In genomic region chr11:4466168-4466891, GRCh38 we compare ENCODE assay signal across 25 cellular contexts. TPM values are rescaled to one million over a fixed set of nuclear protein-coding genes. Genes with fewer than 3 reads are reported as not detected.
DNase-seq lines count a peak whose midpoint lies in the region; ATAC-seq, FAIRE-seq and TF ChIP-seq lines count a peak whose summit lies in the region.
"Had no signal": no experiment of that assay in that cellular context is flagged by ENCODE, and none has a peak within 500 bp of the region (broad histone marks: within the 10 kb centered on the region; RNA-seq: fewer than 3 reads in every experiment).

No MANE protein-coding gene starts in this region.

- no peak overlapping the region for H2AFZ ChIP-seq in HCT116 (ENCODE audit: low read depth, low read length, poor library complexity, severe bottlenecking)
- H2AFZ ChIP-seq: GM23248 had no signal

- DNase-seq in HCT116 (ENCODE audit: low read depth, low spot score) (no peak), endodermal cell (peak; percentile 59), mesendoderm (peak; percentile 41), frontal cortex (ENCODE audit: low spot score in 2 of 2) (no peak), DMS79 (lab: John Stamatoyannopoulos, UW) (no peak)
- DNase-seq: CD8-positive, alpha-beta T cell; DMS53; GM23248; HFFc6; Kasumi-1; NCI-H1105; NCI-H2081 treated with DMSO at 0.1 percent for 48 hours; NCI-H446 treated with DMSO at 0.1 percent for 48 hours; NCI-H69; NK-92 treated with Interleukin-12 subunit alpha and Interleukin-12 subunit beta, amount 100 ng/mL, for 24 hours; SHP77 had no signal

- no peak overlapping the region for H3K56ac ChIP-seq in mesendoderm (ENCODE audit: low read length)

- no peak overlapping the region for H2BK5ac ChIP-seq in mesendoderm (ENCODE audit: low read length)

- H3K18ac ChIP-seq in mesendoderm (ENCODE audit: low read length): no peak overlapping the region

- POLR2A ChIA-PET in HCT116 (lab: Charles Lee): no interaction called here

- BruUV-seq in HCT116 (replicated peaks; lab: Mats Ljungman, UMichigan): no TSS peak

- WGBS in endodermal cell (ENCODE audit: insufficient coverage in 1 of 2, insufficient read length in 1 of 2), 2 experiments: 58 to 70% methylated on average over 4 to 5 of the region's 5 CpGs
- no CpG with 5 or more reads among the region's 5 CpGs for WGBS in mesendoderm (ENCODE audit: extremely low coverage, insufficient coverage, low lambda C conversion rate)

- no peaks in the 10 kb centered on the region for H3K27me3 Mint-ChIP-seq in endodermal cell (ENCODE audit: insufficient read depth)

- peaks cover 12% of the 10 kb centered on the region for H3K9me3 Mint-ChIP-seq in endodermal cell

- no peak overlapping the region for H3K27ac Mint-ChIP-seq in endodermal cell
- H3K27ac Mint-ChIP-seq: CD8-positive, alpha-beta T cell; HFFc6 had no signal

- H3K79me2 ChIP-seq in HCT116 (ENCODE audit: insufficient read depth, low read length): no peaks in the 10 kb centered on the region
- no peaks in the 10 kb centered on the region for H3K79me2 ChIP-seq in mesendoderm (ENCODE audit: control insufficient read depth, insufficient read depth, low read length)

- FAIRE-seq in frontal cortex (lab: Jason Lieb, UNC): no peak
- FAIRE-seq: A549, HTR-8/SVneo, RCC 7860 had no signal

- H3K4me2 ChIP-seq in HCT116 (ENCODE audit: low read length) (no peak overlapping the region), mesendoderm (ENCODE audit: low read length) (no peak overlapping the region)
- H3K4me2 ChIP-seq: A549 had no signal

- H3K27ac ChIP-seq in HCT116 (ENCODE audit: low read depth, low read length) (no peak overlapping the region), endodermal cell (ENCODE audit: low read depth, low read length) (no peak overlapping the region), mesendoderm (ENCODE audit: low read depth, low read length) (no peak overlapping the region)
- H3K27ac ChIP-seq: A549, GM23248, SK-N-MC had no signal

- no peaks in the 10 kb centered on the region for H4K20me1 ChIP-seq in HCT116 (ENCODE audit: insufficient read depth)

- no peak overlapping the region for H3K23ac ChIP-seq in mesendoderm (ENCODE audit: low read length)

- H2BK120ac ChIP-seq in mesendoderm (ENCODE audit: low read depth, low read length): no peak overlapping the region

- no peak overlapping the region for H2BK15ac ChIP-seq in mesendoderm (replicated peaks; ENCODE audit: low read depth)

- H3K36me3 ChIP-seq in HCT116 (ENCODE audit: control insufficient read depth in 1 of 2, insufficient read depth in 2 of 2, low read length in 2 of 2) (no peaks in the 10 kb centered on the region), endodermal cell (ENCODE audit: control insufficient read depth, insufficient read depth, low read length) (no peaks in the 10 kb centered on the region), mesendoderm (ENCODE audit: control insufficient read depth, insufficient read depth, low read length) (no peaks in the 10 kb centered on the region)

- 0 out of 2 replicates have a peak, but pooled peaks cover 6% of the 10 kb centered on the region for H3K27me3 ChIP-seq in HCT116 (ENCODE audit: insufficient read depth, low read length)
- no peaks in the 10 kb centered on the region for H3K27me3 ChIP-seq in endodermal cell (ENCODE audit: control insufficient read depth, insufficient read depth, low read length, poor library complexity, severe bottlenecking)
- no peaks in the 10 kb centered on the region for H3K27me3 ChIP-seq in mesendoderm (ENCODE audit: insufficient read depth, low read length, poor library complexity)

- no peak for TF ChIP-seq RAD21 in HCT116 (IDR thresholded peaks at IDR 0.05; ENCODE audit: low read depth)

- H3K36me3 Mint-ChIP-seq in endodermal cell (ENCODE audit: low read depth): no peaks in the 10 kb centered on the region
- H3K36me3 Mint-ChIP-seq: CD8-positive, alpha-beta T cell had no signal

- TF ChIP-seq CTCF in GM12872 (IDR thresholded peaks at IDR 0.05; ENCODE audit: insufficient read depth, low read depth, low read length) (0 out of 3 replicates have a peak, but pooled peaks have one; percentile 8), HCT116 (IDR thresholded peaks at IDR 0.05 in 2 of 3, conservative IDR thresholded peaks at IDR 0.05 in 1 of 3; ENCODE audit: borderline replicate concordance in 1 of 3, insufficient read depth in 1 of 3, low read depth in 2 of 3, low read length in 2 of 3) (no peak), endodermal cell (conservative IDR thresholded peaks at IDR 0.05) (peak; percentile 42)

- no peak overlapping the region for H3K4me3 ChIP-seq in HCT116 (replicated peaks in 1 of 2; ENCODE audit: low read depth in 1 of 2, low read length in 2 of 2)
- H3K4me3 ChIP-seq in endodermal cell (ENCODE audit: low read length): no peak overlapping the region
- H3K4me3 ChIP-seq in mesendoderm (ENCODE audit: low read length): no peak overlapping the region
- H3K4me3 ChIP-seq: A549, GM23248, SK-N-MC had no signal

- H3K4ac ChIP-seq in mesendoderm (ENCODE audit: low read depth, low read length): no peak overlapping the region

- no peaks in the 10 kb centered on the region for H3K4me1 Mint-ChIP-seq in endodermal cell

- no peak overlapping the region for H4K5ac ChIP-seq in mesendoderm (ENCODE audit: low read length)

- H3K4me3 Mint-ChIP-seq in endodermal cell: no peak overlapping the region
- H3K4me3 Mint-ChIP-seq: CD8-positive, alpha-beta T cell; HFFc6 had no signal

- no peak for TF ChIP-seq POLR2A in HCT116 (IDR thresholded peaks at IDR 0.05; ENCODE audit: borderline replicate concordance, extremely low read depth, insufficient read depth, insufficient read length)

- H4K8ac ChIP-seq in mesendoderm (ENCODE audit: low read depth, low read length): no peak overlapping the region

- H3K9me2 ChIP-seq in HCT116 (ENCODE audit: insufficient read depth): no peaks in the 10 kb centered on the region

- intact Hi-C loops in HCT116 (cut with micrococcal nuclease): no loop called here

- H2AK5ac ChIP-seq in mesendoderm (ENCODE audit: low read length): no peak overlapping the region

- no peak overlapping the region for H3K9ac ChIP-seq in HCT116 (ENCODE audit: low read length)
- no peak overlapping the region for H3K9ac ChIP-seq in endodermal cell (ENCODE audit: extremely low read depth, low read length, poor library complexity, severe bottlenecking)
- H3K9ac ChIP-seq in mesendoderm (ENCODE audit: low read length): no peak overlapping the region
- H3K9ac ChIP-seq: GM23248 had no signal

- H3K4me1 ChIP-seq in HCT116 (ENCODE audit: control insufficient read depth in 1 of 2, insufficient read depth in 2 of 2, low read length in 2 of 2) (peaks cover 0 to 7% of the 10 kb centered on the region in 2 experiments; a peak in 2 of 4 replicates), endodermal cell (ENCODE audit: control insufficient read depth, insufficient read depth, low read length) (no peaks in the 10 kb centered on the region), mesendoderm (ENCODE audit: control insufficient read depth, low read depth, low read length) (no peaks in the 10 kb centered on the region)
- H3K4me1 ChIP-seq: A549 had no signal

- H3K9me3 ChIP-seq in HCT116 (ENCODE audit: control insufficient read depth in 1 of 2, insufficient read depth in 1 of 2, low read depth in 1 of 2, low read length in 2 of 2): no peaks in the 10 kb centered on the region
- H3K9me3 ChIP-seq in endodermal cell (ENCODE audit: control insufficient read depth, low read length): peaks cover 30% of the 10 kb centered on the region

- ATAC-seq in HCT116 (peak; percentile 47; the same call in 1 of the 2 replicates), HG02885 (IDR thresholded peaks at IDR 0.05; ENCODE audit: poor library complexity, unreplicated experiment) (no peak), GM21825 (IDR thresholded peaks at IDR 0.05; ENCODE audit: unreplicated experiment) (no peak)
- ATAC-seq: A549; CD8-positive, alpha-beta T cell had no signal

- CTCF ChIA-PET in HCT116 (lab: Charles Lee): no interaction called here

- H3K79me1 ChIP-seq in mesendoderm (ENCODE audit: low read length): no peaks in the 10 kb centered on the region

- RAD21 ChIA-PET in HCT116 (lab: Charles Lee; ENCODE audit: low non-redundant PET in 1 of 2, low total read pairs in 2 of 2, uncharacterized antibody in 2 of 2, unreplicated experiment in 2 of 2): no interaction called here

TF ChIP-seq in HCT116, 20 proteins besides CTCF, POLR2A, EP300 and RAD21 (continues in another document):
- no peak for TF ChIP-seq FOSL1 (IDR thresholded peaks at IDR 0.05; ENCODE audit: low read depth)
- TF ChIP-seq, protein P1, sequence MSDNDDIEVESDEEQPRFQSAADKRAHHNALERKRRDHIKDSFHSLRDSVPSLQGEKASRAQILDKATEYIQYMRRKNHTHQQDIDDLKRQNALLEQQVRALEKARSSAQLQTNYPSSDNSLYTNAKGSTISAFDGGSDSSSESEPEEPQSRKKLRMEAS (IDR thresholded peaks at IDR 0.05): no peak
- no peak for TF ChIP-seq ZFX (IDR thresholded peaks at IDR 0.05)
- TF ChIP-seq EGR1 (IDR thresholded peaks at IDR 0.05; ENCODE audit: low read depth): no peak

RNA-seq across cellular contexts. Expression of gene OR52K1, which starts 16.1 kb away (rescaled TPM):
- not detected for total RNA-seq in HCT116 (2021; ENCODE audit: unreplicated experiment)
- polyA plus RNA-seq in HCT116 (2012): not detected in 2 replicates
- not detected for total RNA-seq in endodermal cell
- polyA plus RNA-seq in endodermal cell (2013, experiment 1 of 2): not detected
- not detected for polyA plus RNA-seq in endodermal cell (2013, experiment 2 of 2)
- under 0.01 TPM for polyA plus RNA-seq in mesendoderm (2013, experiment 1 of 2)
- polyA plus RNA-seq in mesendoderm (2013, experiment 2 of 2): not detected
- not detected for total RNA-seq in frontal cortex
- total RNA-seq: CD8-positive, alpha-beta T cell; GM23248; HFFc6; OCI-LY7 had no signal
- polyA plus RNA-seq: A549, BJ, GM23248 had no signal

RNA-seq across cellular contexts. Expression of gene OR52K2, which starts 17.2 kb away (rescaled TPM):
- total RNA-seq in HCT116 (2021; ENCODE audit: unreplicated experiment) (not detected), endodermal cell (not detected), frontal cortex (not detected)
- polyA plus RNA-seq in HCT116 (2012): not detected in 2 replicates
- polyA plus RNA-seq in endodermal cell (2013, experiment 1 of 2): not detected
- not detected for polyA plus RNA-seq in endodermal cell (2013, experiment 2 of 2)
- polyA plus RNA-seq in mesendoderm (2013, experiment 1 of 2): not detected
- polyA plus RNA-seq in mesendoderm (2013, experiment 2 of 2): not detected
- total RNA-seq: CD8-positive, alpha-beta T cell; GM23248; HFFc6; OCI-LY7 had no signal
- polyA plus RNA-seq: A549, BJ, GM23248 had no signal

Comparison
In these comparisons a context has a peak if more than half of its experiments do, and no peak if none do; other contexts are left out.
1. CTCF ChIP-seq: peak in GM12872 (single experiment) and endodermal cell (single experiment); none in HCT116 (0 of 3).
2. DNase-seq: peak in endodermal cell (single experiment) and mesendoderm (single experiment); none in HCT116 (single experiment), frontal cortex (0 of 2) and DMS79 (single experiment).